ENCODE assay signal across 19 cellular contexts in the genomic region with DNA sequence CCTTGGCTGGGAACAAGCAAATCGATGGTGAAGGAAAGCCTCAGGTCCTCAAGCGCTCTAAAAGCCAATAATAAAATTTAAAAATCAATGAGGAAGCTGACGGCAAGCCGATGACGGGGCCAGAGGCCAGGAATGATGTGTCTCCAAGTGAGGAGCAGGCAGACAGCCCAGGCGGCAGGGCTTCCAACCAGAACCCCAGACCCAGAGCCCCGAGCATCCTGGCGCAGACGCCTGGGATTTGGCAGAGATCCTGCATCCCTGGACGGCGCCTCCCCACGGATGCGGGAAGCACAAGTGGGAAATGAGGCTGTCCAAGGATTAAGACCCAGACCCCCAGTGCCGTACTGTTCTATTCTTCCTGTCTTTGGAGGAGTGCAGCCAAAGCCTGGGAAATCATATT.
"Had no signal": no experiment of that assay in that cellular context is flagged by ENCODE, and none has a peak within 500 bp of the region (broad histone marks: within the 10 kb centered on the region; RNA-seq: fewer than 3 reads in every experiment).

No MANE protein-coding gene starts in this region.

- H3K27ac ChIP-seq: coronary artery, epithelial cell of prostate, gastroesophageal sphincter, heart right ventricle, left lung, neural progenitor cell, transverse colon had no signal

- DNase-seq: activated B cell treated with CpG ODN at 0.5 μM for 24 hours; activated CD4-positive, alpha-beta T cell treated with anti-CD3 and anti-CD28 coated beads for 36 hours; activated CD4-positive, alpha-beta T cell treated with anti-CD3 and anti-CD28 coated beads, Interleukin-2, amount 50 U/mL, for 4 hours; activated CD8-positive, alpha-beta memory T cell treated with anti-CD3 and anti-CD28 coated beads for 24 hours; activated CD8-positive, alpha-beta memory T cell treated with anti-CD3 and anti-CD28 coated beads, Interleukin-2, amount 50 U/mL, for 4 hours; activated naive CD4-positive, alpha-beta T cell; activated T-cell treated with anti-CD3 and anti-CD28 coated beads, Interleukin-2, amount 50 U/mL, for 24 hours; left lung; naive thymus-derived CD8-positive, alpha-beta T cell; stimulated activated CD4-positive, alpha-beta T cell treated with anti-CD3 and anti-CD28 coated beads, Interleukin-12 subunit alpha, Interleukin-12 subunit beta, amount 100 ng/mL, for 4 hours; T-helper 1 cell; T-helper 9 cell; transverse colon had no signal

- H3K27me3 ChIP-seq: neural progenitor cell, transverse colon had no signal

- H3K4me1 ChIP-seq: transverse colon had no signal

- H3K4me3 ChIP-seq: coronary artery, gastroesophageal sphincter, heart right ventricle, left lung, neural progenitor cell, transverse colon had no signal

- H3K9ac ChIP-seq: neural progenitor cell had no signal

- H3K9me3 ChIP-seq: gastroesophageal sphincter, heart right ventricle, left lung, transverse colon had no signal

- H3K4me2 ChIP-seq: neural progenitor cell had no signal

- H2AFZ ChIP-seq: neural progenitor cell had no signal

- H3K36me3 ChIP-seq: gastroesophageal sphincter, heart right ventricle, left lung, neural progenitor cell, transverse colon had no signal

- ATAC-seq: activated CD4-positive, alpha-beta T cell treated with anti-CD3 and anti-CD28 coated beads for 36 hours; activated T-helper 17 cell treated with anti-CD3 and anti-CD28 coated beads, Interleukin-2, amount 50 U/mL, for 72 hours; gastroesophageal sphincter; left lung; naive thymus-derived CD8-positive, alpha-beta T cell had no signal
